7 cellular contexts compared by ENCODE assay signal in genomic region chr19:17847538-17848366, GRCh38. TPM values are rescaled to one million over a fixed set of nuclear protein-coding genes. Genes with fewer than 3 reads are reported as not detected.
DNase-seq lines count a peak whose midpoint lies in the region; ATAC-seq and TF ChIP-seq lines count a peak whose summit lies in the region.

TSS of gene JAK3 (minus strand) at chr19:17847982. CDS start at chr19:17844417, 3,565 bp downstream.

- H4K91ac ChIP-seq in IMR-90 (ENCODE audit: insufficient read depth, low read depth, low read length) = peak within 1 kb of the TSS; percentile 56

- H3K79me1 ChIP-seq in IMR-90 (ENCODE audit: low read depth in 1 of 2, low read length in 2 of 2) = no peaks in the 10 kb centered on the region

- peak within 1 kb of the TSS; percentile 87 for H3K9ac ChIP-seq in IMR-90 (ENCODE audit: low read depth, low read length)

- in situ Hi-C loops in IMR-90 (cut with MboI; ENCODE audit: low sequenced_read_pairs) = no loop called here

- peak within 1 kb of the TSS; percentile 40; the same call in 1 of the 2 replicates for H2BK120ac ChIP-seq in IMR-90 (ENCODE audit: low read depth, low read length)

- H3K23ac ChIP-seq in IMR-90 (ENCODE audit: low read depth, low read length) = no peak within 1 kb of the TSS

- ATAC-seq in IMR-90 (ENCODE audit: low read depth) (peak; percentile 92), lower lobe of right lung (peak; percentile 57 to 66)

- no TSS peak for BruUV-seq in IMR-90 (replicated peaks; lab: Mats Ljungman, UMichigan)

- TF ChIP-seq RAD21 in IMR-90 (IDR thresholded peaks at IDR 0.05; ENCODE audit: low read length) = no peak

- POLR2A ChIA-PET in IMR-90 (lab: Charles Lee; ENCODE audit: unreplicated experiment) = no interaction called here

- peak; percentile 46 for DNase-seq in IMR-90
- DNase-seq in activated CD4-positive, alpha-beta T cell treated with anti-CD3 and anti-CD28 coated beads, Interleukin-2, amount 50 U/mL, for 24 hours (ENCODE audit: low read depth in 1 of 2, low spot score in 1 of 2) = peak; percentile 83 to 85
- peak; percentile 52 for DNase-seq in dedifferentiated amniotic fluid mesenchymal stem cell (ENCODE audit: extremely low spot score)
- peak; percentile 65 for DNase-seq in lower lobe of right lung
- peak; percentile 74 to 79 (median 76) for DNase-seq in stimulated activated CD4-positive, alpha-beta T cell treated with anti-CD3 and anti-CD28 coated beads, TNF-alpha, amount 100 ng/mL, for 1 hour (ENCODE audit: low read depth in 3 of 3, low spot score in 1 of 3)
- DNase-seq in AML-193 (lab: John Stamatoyannopoulos, UW) = no peak

- H4K8ac ChIP-seq in IMR-90 (ENCODE audit: low read depth in 2 of 2, low read length in 2 of 2) = peak within 1 kb of the TSS; percentile 66 to 87

- intact Hi-C loops in IMR-90 (cut with micrococcal nuclease) (no loop called here), lower lobe of right lung (cut with DNase I) (no loop called here)

- TF ChIP-seq POLR2A in GM19099 (IDR thresholded peaks at IDR 0.05; ENCODE audit: extremely low read depth, insufficient read length, low read depth) (peak; percentile 87), IMR-90 (IDR thresholded peaks at IDR 0.05; ENCODE audit: low read depth, low read length) (no peak)

- H4K20me1 ChIP-seq in IMR-90 (ENCODE audit: insufficient read depth, low read length) = no peaks in the 10 kb centered on the region

- CTCF ChIA-PET in IMR-90 (lab: Yijun Ruan, JAX) = no interaction called here

- H3K36me3 ChIP-seq in IMR-90 (ENCODE audit: control insufficient read depth, insufficient read depth, low read length) (no peaks in the 10 kb centered on the region), lower lobe of right lung (peaks cover 7% of the 10 kb centered on the region)

- peak within 1 kb of the TSS; percentile 94 for H4K5ac ChIP-seq in IMR-90 (ENCODE audit: low read depth, low read length)

- H3K27me3 ChIP-seq in IMR-90 (ENCODE audit: control insufficient read depth, insufficient read depth, low read length) (peaks cover 2% of the 10 kb centered on the region; the same call in 1 of the 2 replicates), lower lobe of right lung (ENCODE audit: low read depth) (peaks cover 5% of the 10 kb centered on the region)

- dilution Hi-C loops in IMR-90 (cut with HindIII; ENCODE audit: low sequenced_read_pairs, unreplicated experiment) = no loop called here

- H3K4me2 ChIP-seq in IMR-90 (ENCODE audit: low read depth, low read length) = peak within 1 kb of the TSS; percentile 69

- H2BK15ac ChIP-seq in IMR-90 (ENCODE audit: low read depth, low read length) = no peak within 1 kb of the TSS

- peak within 1 kb of the TSS; percentile 56 for H2BK5ac ChIP-seq in IMR-90 (ENCODE audit: low read depth, low read length, poor library complexity, severe bottlenecking)

- peak within 1 kb of the TSS; percentile 34 for H3K4me3 ChIP-seq in IMR-90 (ENCODE audit: insufficient read depth, low read depth, low read length)
- H3K4me3 ChIP-seq in lower lobe of right lung = peak within 1 kb of the TSS; percentile 59

- peak within 1 kb of the TSS; percentile 14; the same call in 1 of the 2 replicates for H2BK20ac ChIP-seq in IMR-90 (ENCODE audit: low read depth, low read length)

- peaks cover 4% of the 10 kb centered on the region for H3K4me1 ChIP-seq in IMR-90 (ENCODE audit: control insufficient read depth, insufficient read depth, low read length)
- peaks cover 29% of the 10 kb centered on the region for H3K4me1 ChIP-seq in lower lobe of right lung

- peak within 1 kb of the TSS; percentile 56; the same call in 1 of the 2 replicates for H2AK5ac ChIP-seq in IMR-90 (ENCODE audit: low read depth, low read length)

- H3K9me1 ChIP-seq in IMR-90 (ENCODE audit: insufficient read depth, low read length) = no peaks in the 10 kb centered on the region

- peak within 1 kb of the TSS; percentile 60 for H3K4ac ChIP-seq in IMR-90 (ENCODE audit: low read depth, low read length)

- peak within 1 kb of the TSS; percentile 88 for H2AK9ac ChIP-seq in IMR-90 (replicated peaks; ENCODE audit: low read depth, low read length, poor library complexity)

- no peak within 1 kb of the TSS for H3K56ac ChIP-seq in IMR-90 (ENCODE audit: extremely low read depth, insufficient read depth, low read length)

- peak within 1 kb of the TSS; percentile 80 for H3K27ac ChIP-seq in IMR-90 (ENCODE audit: insufficient read depth, low read length)
- peak within 1 kb of the TSS; percentile 86 for H3K27ac ChIP-seq in lower lobe of right lung

- peak within 1 kb of the TSS; percentile 91 for H3K14ac ChIP-seq in IMR-90 (replicated peaks; ENCODE audit: low read depth, low read length)

- peak within 1 kb of the TSS; percentile 42; the same call in 1 of the 2 replicates for H3K18ac ChIP-seq in IMR-90 (ENCODE audit: low read depth, low read length)

- TF ChIP-seq CTCF in IMR-90 (conservative IDR thresholded peaks at IDR 0.05; ENCODE audit: low read depth, low read length) = no peak
- TF ChIP-seq CTCF in lower lobe of right lung (IDR thresholded peaks at IDR 0.05) = no peak

- H3K9me3 ChIP-seq in IMR-90 (ENCODE audit: control insufficient read depth, insufficient read depth, low read length) (no peaks in the 10 kb centered on the region), lower lobe of right lung (no peaks in the 10 kb centered on the region)

- H2AFZ ChIP-seq in IMR-90 (replicated peaks; ENCODE audit: low read length, poor library complexity) = peak within 1 kb of the TSS; percentile 93

- 33% methylated on average over 7 of the region's 40 CpGs; no CpG with 5 or more reads in 1 of the 2 experiments for WGBS in IMR-90 (ENCODE audit: extremely low coverage in 2 of 2, insufficient read length in 1 of 2), 2 experiments

TF ChIP-seq in IMR-90, 13 proteins besides CTCF, POLR2A, EP300 and RAD21:
- TF ChIP-seq FOS (IDR thresholded peaks at IDR 0.05; ENCODE audit: low read depth, low read length) (no peak), MAFK (IDR thresholded peaks at IDR 0.05; ENCODE audit: low read depth, low read length) (no peak), RCOR1 (IDR thresholded peaks at IDR 0.05; ENCODE audit: insufficient replicate concordance, low read length) (no peak), BHLHE40 (IDR thresholded peaks at IDR 0.05; ENCODE audit: low read depth, low read length) (no peak), SMC3 (IDR thresholded peaks at IDR 0.05; ENCODE audit: low read depth, low read length) (no peak), MAZ (IDR thresholded peaks at IDR 0.05; ENCODE audit: borderline replicate concordance, low read depth, low read length) (no peak), NFE2L2 (IDR thresholded peaks at IDR 0.05; ENCODE audit: low read depth, low read length) (no peak), RFX5 (IDR thresholded peaks at IDR 0.05; ENCODE audit: low read depth, low read length) (no peak), CHD1 (IDR thresholded peaks at IDR 0.05; ENCODE audit: low read depth, low read length) (no peak), MXI1 (IDR thresholded peaks at IDR 0.05; ENCODE audit: borderline replicate concordance, low read depth, low read length) (no peak), CEBPB (IDR thresholded peaks at IDR 0.05; ENCODE audit: low read depth, low read length) (no peak)
- TF ChIP-seq, protein P1, sequence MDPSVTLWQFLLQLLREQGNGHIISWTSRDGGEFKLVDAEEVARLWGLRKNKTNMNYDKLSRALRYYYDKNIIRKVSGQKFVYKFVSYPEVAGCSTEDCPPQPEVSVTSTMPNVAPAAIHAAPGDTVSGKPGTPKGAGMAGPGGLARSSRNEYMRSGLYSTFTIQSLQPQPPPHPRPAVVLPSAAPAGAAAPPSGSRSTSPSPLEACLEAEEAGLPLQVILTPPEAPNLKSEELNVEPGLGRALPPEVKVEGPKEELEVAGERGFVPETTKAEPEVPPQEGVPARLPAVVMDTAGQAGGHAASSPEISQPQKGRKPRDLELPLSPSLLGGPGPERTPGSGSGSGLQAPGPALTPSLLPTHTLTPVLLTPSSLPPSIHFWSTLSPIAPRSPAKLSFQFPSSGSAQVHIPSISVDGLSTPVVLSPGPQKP (IDR thresholded peaks at IDR 0.05; ENCODE audit: borderline replicate concordance, low read depth, low read length) = no peak
- TF ChIP-seq, protein P2, sequence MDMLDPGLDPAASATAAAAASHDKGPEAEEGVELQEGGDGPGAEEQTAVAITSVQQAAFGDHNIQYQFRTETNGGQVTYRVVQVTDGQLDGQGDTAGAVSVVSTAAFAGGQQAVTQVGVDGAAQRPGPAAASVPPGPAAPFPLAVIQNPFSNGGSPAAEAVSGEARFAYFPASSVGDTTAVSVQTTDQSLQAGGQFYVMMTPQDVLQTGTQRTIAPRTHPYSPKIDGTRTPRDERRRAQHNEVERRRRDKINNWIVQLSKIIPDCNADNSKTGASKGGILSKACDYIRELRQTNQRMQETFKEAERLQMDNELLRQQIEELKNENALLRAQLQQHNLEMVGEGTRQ (IDR thresholded peaks at IDR 0.05; ENCODE audit: low read depth, low read length) = no peak

RNA-seq across cellular contexts. Expression of gene JAK3, which starts in this region (rescaled TPM):
- total RNA-seq in IMR-90 (2012; rRNA removed) = 0.28 and 0.36 TPM in 2 replicates
- polyA plus RNA-seq in IMR-90 (2012; rRNA removed) = 1.2 and 1.5 TPM in 2 replicates
- polyA plus RNA-seq in IMR-90 (2012; cell fraction: cytosol; rRNA removed) = 0.39 and 1.0 TPM in 2 replicates
- polyA plus RNA-seq in IMR-90 (2012; cell fraction: nucleus; rRNA removed; ENCODE audit: low replicate concordance) = 6.6 and 10.8 TPM in 2 replicates
- total RNA-seq in lower lobe of right lung = 15.9 TPM

Comparison
In these comparisons a context has a peak if more than half of its experiments do, and no peak if none do; other contexts are left out.
1. RNA of gene JAK3 (total RNA-seq): 15.9 TPM in lower lobe of right lung (single experiment); 0.28 to 0.36 TPM in IMR-90; every median in the first group is over 10 times any median in the second.
2. DNase-seq: peak in IMR-90 (single experiment), activated CD4-positive, alpha-beta T cell treated with anti-CD3 and anti-CD28 coated beads, Interleukin-2, amount 50 U/mL, for 24 hours (2 of 2), dedifferentiated amniotic fluid mesenchymal stem cell (single experiment), lower lobe of right lung (single experiment) and stimulated activated CD4-positive, alpha-beta T cell treated with anti-CD3 and anti-CD28 coated beads, TNF-alpha, amount 100 ng/mL, for 1 hour (3 of 3); none in AML-193 (0 of 2).